In the genomic region with DNA sequence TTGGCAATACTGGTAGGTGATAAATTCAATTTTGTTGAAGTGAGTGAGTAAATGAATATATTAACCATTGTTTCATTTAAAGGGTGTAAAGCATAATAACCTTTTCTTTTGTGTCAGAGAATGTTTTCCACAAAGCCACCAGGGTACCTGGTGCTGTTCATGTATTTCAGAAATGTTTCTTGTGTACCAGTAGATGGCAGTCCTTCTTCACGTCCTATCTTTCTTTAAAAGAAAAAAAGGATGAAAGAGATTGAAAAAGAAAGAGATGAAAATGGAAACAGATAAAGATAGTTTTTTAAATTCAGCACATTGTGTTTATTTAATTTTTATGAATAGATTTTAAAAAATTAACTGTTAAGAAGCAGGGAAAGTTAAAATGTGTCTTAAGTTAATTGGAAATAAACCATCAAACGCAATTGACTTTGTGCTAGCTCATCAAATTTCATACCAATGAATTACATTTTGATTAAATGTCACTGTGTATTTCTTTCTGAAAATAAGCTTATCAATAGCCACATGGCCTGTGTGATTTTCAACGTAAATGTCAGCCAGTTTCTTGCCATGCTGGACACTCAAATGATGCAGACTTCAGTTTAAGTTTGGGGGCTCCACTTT, we compare ENCODE assay signal across 9 cellular contexts.
DNase-seq lines count a peak whose midpoint lies in the region; ATAC-seq and TF ChIP-seq lines count a peak whose summit lies in the region.
"Had no signal": no experiment of that assay in that cellular context is flagged by ENCODE, and none has a peak within 500 bp of the region (broad histone marks: within the 10 kb centered on the region; RNA-seq: fewer than 3 reads in every experiment).

No MANE protein-coding gene starts in this region.

- in situ Hi-C loops in transverse colon (cut with MboI; ENCODE audit: low pct_ligation_motif_present in 1 of 4, low pct_unique_long_range_greater_than_20kb in 1 of 4, low sequenced_read_pairs in 3 of 4) = no loop called here

- no peak for TF ChIP-seq POLR2A in transverse colon (IDR thresholded peaks at IDR 0.05)

- DNase-seq in EL (peak; percentile 1), PC-9 (no peak), fibroblast of mammary gland (ENCODE audit: low read depth) (peak; percentile 14), transverse colon (no peak), hypothalamus (lab: John Stamatoyannopoulos, UW) (no peak), posterior vena cava (ENCODE audit: low spot score) (no peak)

- H3K9me2 ChIP-seq in PC-9 (ENCODE audit: insufficient read depth) = no peaks in the 10 kb centered on the region

- no peaks in the 10 kb centered on the region for H4K20me1 ChIP-seq in PC-9 (ENCODE audit: insufficient read depth)

- no peak overlapping the region for H3K4me2 ChIP-seq in PC-9

- H3K27ac ChIP-seq in PC-9 (no peak overlapping the region), transverse colon (no peak overlapping the region)
- H3K27ac ChIP-seq: SJCRH30 had no signal

- intact Hi-C loops in PC-9 (cut with micrococcal nuclease; ENCODE audit: unreplicated experiment) (loop anchor here (5.0 kb wide), 1 partner anchor 169 kb away; no protein-coding TSS in a partner anchor), transverse colon (cut with DNase I; ENCODE audit: low total_unique reads) (no loop called here), posterior vena cava (cut with DNase I) (loop anchor here in 1 of 2 donors (5.0 kb wide), 1 partner anchor 174 kb away; no protein-coding TSS in a partner anchor)

- H3K27me3 ChIP-seq in PC-9 (ENCODE audit: insufficient read depth, low read depth) = no peaks in the 10 kb centered on the region
- no peaks in the 10 kb centered on the region for H3K27me3 ChIP-seq in transverse colon
- H3K27me3 ChIP-seq: SJCRH30 had no signal

- ATAC-seq in HG03354 (IDR thresholded peaks at IDR 0.05; ENCODE audit: poor library complexity, severe bottlenecking, unreplicated experiment) (peak; percentile 72), GM19023 (IDR thresholded peaks at IDR 0.05; ENCODE audit: unreplicated experiment) (no peak)

- no peaks in the 10 kb centered on the region for H3F3A ChIP-seq in PC-9 (ENCODE audit: insufficient read depth, low read depth)

- H3K9me3 ChIP-seq in PC-9 (ENCODE audit: insufficient read depth, low read depth) (no peaks in the 10 kb centered on the region), transverse colon (no peaks in the 10 kb centered on the region)
- H3K9me3 ChIP-seq: SJCRH30 had no signal

- H3K36me3 ChIP-seq in PC-9 (ENCODE audit: low read depth) (no peaks in the 10 kb centered on the region), transverse colon (no peaks in the 10 kb centered on the region)
- H3K36me3 ChIP-seq: SJCRH30 had no signal

- peak; percentile 79 for TF ChIP-seq CTCF in PC-9 (conservative IDR thresholded peaks at IDR 0.05)
- TF ChIP-seq CTCF in fibroblast of mammary gland (conservative IDR thresholded peaks at IDR 0.05; ENCODE audit: control insufficient read depth, insufficient read depth, low read depth, low read length) = peak; percentile 46
- peak in 4 of 5 experiments; percentile 8 to 25 (median 13) for TF ChIP-seq CTCF in transverse colon (IDR thresholded peaks at IDR 0.05)

- CTCF ChIA-PET in PC-9 (lab: Charles Lee) = interaction anchor here (0.6 kb wide), 1 partner anchor 55 kb away, joined by 3 read pairs; no protein-coding TSS in a partner anchor

- BruUV-seq in PC-9 (replicated peaks; lab: Mats Ljungman, UMichigan) = no TSS peak

- H2AFZ ChIP-seq in PC-9 = no peak overlapping the region

- TF ChIP-seq EP300 in transverse colon (IDR thresholded peaks at IDR 0.05; ENCODE audit: low read depth) = no peak

- H3K4me1 ChIP-seq in PC-9 (replicated peaks; ENCODE audit: insufficient read depth) (no peaks in the 10 kb centered on the region), transverse colon (no peaks in the 10 kb centered on the region)
- H3K4me1 ChIP-seq: SJCRH30 had no signal

- H3K4me3 ChIP-seq in PC-9 (no peak overlapping the region), fibroblast of mammary gland (ENCODE audit: control insufficient read depth, low read depth, low read length) (no peak overlapping the region), transverse colon (no peak overlapping the region)
- H3K4me3 ChIP-seq: SJCRH30 had no signal

- 48% methylated on average over 3 of the region's 3 CpGs for WGBS in transverse colon (ENCODE audit: low coverage in 1 of 2), 2 donors

- H3K79me2 ChIP-seq in PC-9 (ENCODE audit: low read depth) = no peaks in the 10 kb centered on the region

- POLR2A ChIA-PET in PC-9 (lab: Charles Lee; ENCODE audit: unreplicated experiment) = interaction anchor here (0.6 kb wide), 1 partner anchor 50 kb away, joined by 3 read pairs; no protein-coding TSS in a partner anchor

Comparison
In these comparisons a context has a peak if more than half of its experiments do, and no peak if none do; other contexts are left out.
1. DNase-seq: peak in EL (single experiment) and fibroblast of mammary gland (single experiment); none in PC-9 (0 of 2), transverse colon (single experiment), hypothalamus (0 of 51) and posterior vena cava (single experiment).
2. CTCF ChIP-seq: peak in every context shown above with its lines; median percentile 79 in PC-9; 46 in fibroblast of mammary gland; 13 in transverse colon.